8 cellular contexts compared by ENCODE assay signal in the genomic region with DNA sequence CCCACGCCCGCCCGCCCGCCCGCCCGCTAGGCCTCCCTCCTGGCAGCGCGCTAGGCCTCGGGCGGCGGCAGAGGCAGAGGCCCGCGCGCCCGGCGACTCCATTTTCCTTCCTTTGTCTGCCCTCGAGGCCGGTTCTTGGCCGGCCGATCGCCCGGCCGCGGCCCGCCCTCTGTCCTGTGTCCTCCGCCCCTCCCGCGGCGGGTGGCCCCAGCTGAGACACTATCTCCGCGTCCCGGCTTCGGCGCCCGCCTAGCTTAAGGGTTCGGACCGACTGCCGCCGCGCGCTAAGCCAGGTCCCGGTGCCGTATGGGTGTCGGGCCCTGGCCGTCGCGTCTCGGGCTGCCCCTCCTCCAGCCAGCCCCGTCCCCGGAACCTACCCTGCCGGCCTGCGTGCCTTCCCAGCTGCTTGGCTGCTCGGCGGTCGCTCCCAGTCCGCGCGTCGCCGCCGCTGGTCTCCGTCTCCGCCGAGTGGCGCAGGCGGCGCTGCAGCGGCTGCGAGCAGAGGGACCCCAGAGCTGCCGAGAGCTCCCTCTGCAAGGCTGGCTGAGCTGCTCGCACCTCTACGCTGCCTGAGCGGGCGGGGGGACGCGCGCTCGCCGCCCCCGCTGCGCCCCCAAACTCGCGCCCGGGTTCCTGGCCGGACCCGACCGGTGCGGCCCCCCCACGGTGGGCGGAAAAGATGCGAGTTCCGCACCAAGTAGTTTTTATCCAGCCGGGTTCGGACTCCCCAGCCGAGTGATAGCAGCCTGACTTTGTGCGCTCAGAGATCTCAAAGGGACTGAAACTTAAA. TPM values are rescaled to one million over a fixed set of nuclear protein-coding genes. Genes with fewer than 3 reads are reported as not detected.
DNase-seq lines count a peak whose midpoint lies in the region; ATAC-seq and TF ChIP-seq lines count a peak whose summit lies in the region.

No MANE protein-coding gene starts in this region.

- peaks cover 73% of the 10 kb centered on the region for H3K79me2 ChIP-seq in hepatocyte

- peak overlapping the region; percentile 74 for H3K4me2 ChIP-seq in hepatocyte

- no peaks in the 10 kb centered on the region for H3K36me3 ChIP-seq in hepatocyte (replicated peaks; ENCODE audit: insufficient read depth, low read depth)

- H3K4me3 ChIP-seq in hepatocyte (peak overlapping the region; percentile 94), retinal pigment epithelial cell (ENCODE audit: low read length) (peak overlapping the region; percentile 64)

- no peaks in the 10 kb centered on the region for H3K9me3 ChIP-seq in hepatocyte (ENCODE audit: low read depth)

- no peaks in the 10 kb centered on the region for H3K9me2 ChIP-seq in hepatocyte (replicated peaks; ENCODE audit: insufficient read depth)

- no peaks in the 10 kb centered on the region for H3K27me3 ChIP-seq in hepatocyte

- H3K27ac ChIP-seq in angular gyrus (ENCODE audit: low read depth, low read length) = peak overlapping the region; percentile 94
- H3K27ac ChIP-seq in hepatocyte = peak overlapping the region; percentile 100

- peak; percentile 77 for DNase-seq in COLO668 (lab: John Stamatoyannopoulos, UW; ENCODE audit: unreplicated experiment)
- peak; percentile 66 for DNase-seq in SW480 (ENCODE audit: low spot score)
- DNase-seq in hepatocyte (ENCODE audit: low spot score) = peak; percentile 82
- DNase-seq in retinal pigment epithelial cell (ENCODE audit: low read depth) = peak; percentile 30
- no peak for DNase-seq in NCI-H2196 (lab: John Stamatoyannopoulos, UW; ENCODE audit: unreplicated experiment)

- H3K4me1 ChIP-seq in hepatocyte (ENCODE audit: insufficient read depth) = peaks cover 16% of the 10 kb centered on the region

- H4K20me1 ChIP-seq in hepatocyte (ENCODE audit: insufficient read depth, poor library complexity, severe bottlenecking) = peaks cover 48% of the 10 kb centered on the region

- peak; percentile 4 for ATAC-seq in GM19372 (IDR thresholded peaks at IDR 0.05; ENCODE audit: low read depth, unreplicated experiment)
- ATAC-seq in HG03521 (IDR thresholded peaks at IDR 0.05; ENCODE audit: unreplicated experiment) = peak; percentile 9

- WGBS in hepatocyte (ENCODE audit: low lambda C conversion rate, missing lambda C conversion rate) = under 1% methylated on average over 74 of the region's 96 CpGs

- peak; percentile 35 for TF ChIP-seq CTCF in hepatocyte (IDR thresholded peaks at IDR 0.05; ENCODE audit: poor library complexity)
- peak; percentile 29 for TF ChIP-seq CTCF in retinal pigment epithelial cell (conservative IDR thresholded peaks at IDR 0.05; ENCODE audit: low read depth, low read length)

- peak overlapping the region; percentile 98 for H2AFZ ChIP-seq in hepatocyte

RNA-seq across cellular contexts. Expression of a gene that starts 0.8 kb away (rescaled TPM):
- total RNA-seq in hepatocyte = 44.1 and 46.0 TPM in 2 replicates
- polyA plus RNA-seq in hepatocyte = 35.5 and 36.8 TPM in 2 replicates

RNA-seq across cellular contexts. Expression of a gene that starts 34.5 kb away (rescaled TPM):
- 12.5 and 12.9 TPM in 2 replicates for total RNA-seq in hepatocyte
- polyA plus RNA-seq in hepatocyte = 37.8 and 38.3 TPM in 2 replicates
